ENCODE assay signal across 9 cellular contexts in genomic region chr13:110108348-110109139, GRCh38.
A peak's percentile ranks its signal among the peaks of the same experiment; 100 is the strongest.
DNase-seq lines count a peak whose midpoint lies in the region; ATAC-seq, FAIRE-seq and TF ChIP-seq lines count a peak whose summit lies in the region.
"Had no signal": no experiment of that assay in that cellular context is flagged by ENCODE, and none has a peak within 500 bp of the region (broad histone marks: within the 10 kb centered on the region; RNA-seq: fewer than 3 reads in every experiment).

No MANE protein-coding gene starts in this region.

- no peaks in the 10 kb centered on the region for H3K36me3 ChIP-seq in stomach smooth muscle (ENCODE audit: control insufficient read depth in 2 of 2, insufficient read depth in 2 of 2, low read length in 2 of 2)

- H3K9me3 Mint-ChIP-seq in effector memory CD8-positive, alpha-beta T cell: peaks cover 0 to 6% of the 10 kb centered on the region in 2 donors
- H3K9me3 Mint-ChIP-seq in activated naive CD8-positive, alpha-beta T cell treated with anti-CD3 and anti-CD28 coated beads for 36 hours: no peaks in the 10 kb centered on the region
- H3K9me3 Mint-ChIP-seq: dendritic cell treated with granulocyte-macrophage colony-stimulating factor and Interleukin-4, amounts not matched to agents 40 ng/mL and 50 ng/mL, for 4 days had no signal

- CTCF ChIA-PET in AG04449 (lab: Yijun Ruan, JAX): interaction anchor here (0.8 to 3.6 kb wide), 6 partner anchors 238 to 1147 kb away, joined by 3 to 24 read pairs (median 12); no protein-coding TSS in a partner anchor

- DNase-seq in AG04449 (ENCODE audit: low read depth, low spot score) (no peak), GOT3 (lab: John Stamatoyannopoulos, UW) (peak; percentile 57), NCI-H460 (ENCODE audit: extremely low read depth, low read depth) (peak; percentile 68), brain pericyte (ENCODE audit: low read depth, low spot score) (peak; percentile 50)
- no peak for DNase-seq in effector memory CD8-positive, alpha-beta T cell
- DNase-seq in activated naive CD8-positive, alpha-beta T cell treated with anti-CD3 and anti-CD28 coated beads for 36 hours: no peak

- H3K27ac Mint-ChIP-seq in effector memory CD8-positive, alpha-beta T cell: no peak overlapping the region
- H3K27ac Mint-ChIP-seq in activated naive CD8-positive, alpha-beta T cell treated with anti-CD3 and anti-CD28 coated beads for 36 hours: no peak overlapping the region
- H3K27ac Mint-ChIP-seq: dendritic cell treated with granulocyte-macrophage colony-stimulating factor and Interleukin-4, amounts not matched to agents 40 ng/mL and 50 ng/mL, for 4 days had no signal

- no peaks in the 10 kb centered on the region for H3K27me3 Mint-ChIP-seq in effector memory CD8-positive, alpha-beta T cell
- H3K27me3 Mint-ChIP-seq in activated naive CD8-positive, alpha-beta T cell treated with anti-CD3 and anti-CD28 coated beads for 36 hours: no peaks in the 10 kb centered on the region
- H3K27me3 Mint-ChIP-seq: dendritic cell treated with granulocyte-macrophage colony-stimulating factor and Interleukin-4, amounts not matched to agents 40 ng/mL and 50 ng/mL, for 4 days had no signal

- H3K4me1 Mint-ChIP-seq in effector memory CD8-positive, alpha-beta T cell (ENCODE audit: low read depth in 2 of 2): no peaks in the 10 kb centered on the region
- no peaks in the 10 kb centered on the region for H3K4me1 Mint-ChIP-seq in activated naive CD8-positive, alpha-beta T cell treated with anti-CD3 and anti-CD28 coated beads for 36 hours

- H3K4me3 ChIP-seq in AG04449 (ENCODE audit: low read depth, low read length) (no peak overlapping the region), stomach smooth muscle (ENCODE audit: low read length in 2 of 2) (no peak overlapping the region)

- H3K4me1 ChIP-seq in stomach smooth muscle (ENCODE audit: control insufficient read depth, insufficient read depth, low read length): peaks cover 44% of the 10 kb centered on the region

- no peak for ATAC-seq in effector memory CD8-positive, alpha-beta T cell (replicated peaks)

- no peaks in the 10 kb centered on the region for H3K36me3 Mint-ChIP-seq in effector memory CD8-positive, alpha-beta T cell (ENCODE audit: insufficient read depth)
- no peaks in the 10 kb centered on the region for H3K36me3 Mint-ChIP-seq in activated naive CD8-positive, alpha-beta T cell treated with anti-CD3 and anti-CD28 coated beads for 36 hours

- peak; percentile 94 for TF ChIP-seq CTCF in AG04449 (IDR thresholded peaks at IDR 0.05; ENCODE audit: insufficient read depth, low read length, missing control alignments)

- peak overlapping the region; percentile 86 for H3K27ac ChIP-seq in stomach smooth muscle (ENCODE audit: low read length)

- no peaks in the 10 kb centered on the region for H3K9me3 ChIP-seq in stomach smooth muscle (ENCODE audit: control insufficient read depth in 2 of 2, low read length in 2 of 2)

- FAIRE-seq in islet of Langerhans (lab: Jason Lieb, UNC): peak; percentile 24

- H3K27me3 ChIP-seq in stomach smooth muscle (ENCODE audit: control insufficient read depth in 1 of 2, insufficient read depth in 2 of 2, low read length in 2 of 2): no peaks in the 10 kb centered on the region

- POLR2A ChIA-PET in AG04449 (lab: Yijun Ruan, JAX): no interaction called here

- no peak overlapping the region for H3K4me3 Mint-ChIP-seq in effector memory CD8-positive, alpha-beta T cell
- no peak overlapping the region for H3K4me3 Mint-ChIP-seq in activated naive CD8-positive, alpha-beta T cell treated with anti-CD3 and anti-CD28 coated beads for 36 hours
- H3K4me3 Mint-ChIP-seq: dendritic cell treated with granulocyte-macrophage colony-stimulating factor and Interleukin-4, amounts not matched to agents 40 ng/mL and 50 ng/mL, for 4 days had no signal

- no peak overlapping the region for H3K9ac ChIP-seq in stomach smooth muscle (ENCODE audit: low read length in 2 of 2)

Comparison
In these comparisons a context has a peak if more than half of its experiments do, and no peak if none do; other contexts are left out.
1. DNase-seq: peak in GOT3 (single experiment), NCI-H460 (single experiment) and brain pericyte (single experiment); none in AG04449 (single experiment), effector memory CD8-positive, alpha-beta T cell (0 of 3) and activated naive CD8-positive, alpha-beta T cell treated with anti-CD3 and anti-CD28 coated beads for 36 hours (single experiment).